ENCODE assay signal across 11 cellular contexts in the genomic region with DNA sequence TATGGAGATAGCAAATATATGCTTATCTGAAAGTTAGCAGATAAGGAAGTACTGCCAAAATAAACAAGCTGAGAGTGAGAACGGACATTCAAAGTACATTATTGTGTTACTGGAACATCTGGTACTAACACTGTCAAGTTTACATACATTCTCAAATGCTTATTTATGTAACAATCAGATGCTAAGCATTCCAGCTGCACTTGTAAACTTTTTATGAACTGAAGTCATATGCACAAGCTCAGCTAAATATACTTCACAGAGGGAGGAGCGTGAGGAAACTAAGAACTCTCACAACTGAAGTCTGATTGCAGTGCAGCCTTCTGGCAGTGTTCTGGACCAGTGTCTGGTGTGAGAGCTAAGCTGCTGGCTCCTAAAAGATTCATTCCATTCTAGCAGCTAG.
DNase-seq lines count a peak whose midpoint lies in the region; ATAC-seq and TF ChIP-seq lines count a peak whose summit lies in the region.
"Had no signal": no experiment of that assay in that cellular context is flagged by ENCODE, and none has a peak within 500 bp of the region (broad histone marks: within the 10 kb centered on the region; RNA-seq: fewer than 3 reads in every experiment).

No MANE protein-coding gene starts in this region.

- no peak overlapping the region for H3K4me2 ChIP-seq in trophoblast cell (ENCODE audit: low read length)

- no peak overlapping the region for H3K18ac ChIP-seq in trophoblast cell (ENCODE audit: low read length)

- H2BK5ac ChIP-seq in trophoblast cell (ENCODE audit: low read depth, low read length, poor library complexity), result no peak overlapping the region

- H4K12ac ChIP-seq in trophoblast cell (ENCODE audit: low read depth, low read length), result no peak overlapping the region

- TF ChIP-seq POLR2A in lower leg skin (IDR thresholded peaks at IDR 0.05), result no peak
- TF ChIP-seq POLR2A in body of pancreas (IDR thresholded peaks at IDR 0.05), result no peak

- no peaks in the 10 kb centered on the region for H3K36me3 ChIP-seq in trophoblast cell (ENCODE audit: control insufficient read depth in 1 of 2, insufficient read depth in 2 of 2, low read length in 2 of 2)
- no peaks in the 10 kb centered on the region for H3K36me3 ChIP-seq in body of pancreas (replicated peaks in 1 of 2; ENCODE audit: insufficient read depth in 1 of 2, low read depth in 2 of 2)

- H3K14ac ChIP-seq in trophoblast cell (ENCODE audit: low read length), result no peak overlapping the region

- no peak overlapping the region for H2BK12ac ChIP-seq in trophoblast cell (ENCODE audit: low read length)

- peak; percentile 99 for DNase-seq in EH (ENCODE audit: low read depth)
- peak; percentile 48 for DNase-seq in SK-MEL-5 (ENCODE audit: low read depth, low spot score)
- DNase-seq in foreskin keratinocyte, result peak; percentile 47 to 73
- DNase-seq in trophoblast cell, result peak; percentile 23 to 55
- DNase-seq in NCI-H128 (lab: John Stamatoyannopoulos, UW; ENCODE audit: unreplicated experiment), result no peak
- DNase-seq in lower leg skin (ENCODE audit: low spot score in 2 of 2), result no peak
- DNase-seq in body of pancreas, result no peak
- DNase-seq: central memory CD4-positive, alpha-beta T cell; natural killer cell; NK-92 treated with Interleukin-12 subunit alpha and Interleukin-12 subunit beta, amount 100 ng/mL, for 24 hours had no signal

- no peak overlapping the region for H3K4ac ChIP-seq in trophoblast cell (ENCODE audit: low read depth, low read length)

- in situ Hi-C loops in SK-MEL-5 (cut with HindIII; ENCODE audit: low pct_unique_long_range_greater_than_20kb, low sequenced_read_pairs), result no loop called here

- no peak overlapping the region for H3K27ac ChIP-seq in foreskin keratinocyte
- H3K27ac ChIP-seq in trophoblast cell (ENCODE audit: low read depth, low read length), result peak overlapping the region; percentile 20
- no peak overlapping the region for H3K27ac ChIP-seq in body of pancreas

- no CpG with 5 or more reads among the region's 2 CpGs for WGBS in trophoblast cell (ENCODE audit: extremely low coverage, insufficient coverage, insufficient read length)
- 31 to 36% methylated on average over 2 of the region's 2 CpGs for WGBS in lower leg skin, 2 donors
- WGBS in body of pancreas, 2 donors, result 43 to 49% methylated on average over 2 of the region's 2 CpGs

- no peak for TF ChIP-seq CTCF in foreskin keratinocyte (conservative IDR thresholded peaks at IDR 0.05)
- TF ChIP-seq CTCF in lower leg skin (IDR thresholded peaks at IDR 0.05), result no peak
- no peak for TF ChIP-seq CTCF in body of pancreas (IDR thresholded peaks at IDR 0.05)

- H2AFZ ChIP-seq in trophoblast cell (ENCODE audit: insufficient read depth, low read length, poor library complexity), result no peak overlapping the region

- H3K9me3 ChIP-seq in trophoblast cell (ENCODE audit: insufficient read depth, low read depth, low read length) (no peaks in the 10 kb centered on the region), body of pancreas (no peaks in the 10 kb centered on the region)

- H2AK5ac ChIP-seq in trophoblast cell (ENCODE audit: low read length), result no peak overlapping the region

- no peak overlapping the region for H4K8ac ChIP-seq in trophoblast cell (ENCODE audit: low read depth, low read length)

- H3K4me3 ChIP-seq in trophoblast cell (ENCODE audit: low read depth, low read length) (no peak overlapping the region), lower leg skin (ENCODE audit: low read depth, poor library complexity, severe bottlenecking) (no peak overlapping the region), body of pancreas (no peak overlapping the region)

- ATAC-seq in foreskin keratinocyte (no peak), body of pancreas (no peak), HG03442 (IDR thresholded peaks at IDR 0.05; ENCODE audit: unreplicated experiment) (no peak)
- ATAC-seq: natural killer cell had no signal

- no peak overlapping the region for H3K9ac ChIP-seq in trophoblast cell (ENCODE audit: low read length)

- peaks cover 10% of the 10 kb centered on the region for H3K79me1 ChIP-seq in trophoblast cell (ENCODE audit: low read length)

- intact Hi-C loops in lower leg skin (cut with DNase I; ENCODE audit: low total_unique reads), result no loop called here
- intact Hi-C loops in body of pancreas (cut with DNase I), result no loop called here

- no peak overlapping the region for H3K23ac ChIP-seq in trophoblast cell (ENCODE audit: low read length)

- no peak overlapping the region for H4K91ac ChIP-seq in trophoblast cell (ENCODE audit: low read depth, low read length)

- no peak overlapping the region for H2BK120ac ChIP-seq in trophoblast cell (ENCODE audit: insufficient read depth, low read length, poor library complexity)

- H3K4me1 ChIP-seq in foreskin keratinocyte (peaks cover 41% of the 10 kb centered on the region), trophoblast cell (ENCODE audit: control insufficient read depth in 1 of 2, insufficient read depth in 2 of 2, low read length in 2 of 2) (peaks cover 2% of the 10 kb centered on the region in 2 experiments), body of pancreas (peaks cover 3% of the 10 kb centered on the region)

- peaks cover 2% of the 10 kb centered on the region for H3K79me2 ChIP-seq in trophoblast cell (ENCODE audit: control insufficient read depth, insufficient read depth, low read length, poor library complexity)

- H3K27me3 ChIP-seq in foreskin keratinocyte (no peaks in the 10 kb centered on the region), trophoblast cell (ENCODE audit: insufficient read depth, low read length) (no peaks in the 10 kb centered on the region), body of pancreas (no peaks in the 10 kb centered on the region)

Comparison
In these comparisons a context has a peak if more than half of its experiments do, and no peak if none do; other contexts are left out.
1. DNase-seq: peak in EH (single experiment), SK-MEL-5 (single experiment), foreskin keratinocyte (2 of 2) and trophoblast cell (2 of 2); none in NCI-H128 (single experiment), lower leg skin (0 of 2) and body of pancreas (0 of 4).